11 cellular contexts compared by ENCODE assay signal in the genomic region with DNA sequence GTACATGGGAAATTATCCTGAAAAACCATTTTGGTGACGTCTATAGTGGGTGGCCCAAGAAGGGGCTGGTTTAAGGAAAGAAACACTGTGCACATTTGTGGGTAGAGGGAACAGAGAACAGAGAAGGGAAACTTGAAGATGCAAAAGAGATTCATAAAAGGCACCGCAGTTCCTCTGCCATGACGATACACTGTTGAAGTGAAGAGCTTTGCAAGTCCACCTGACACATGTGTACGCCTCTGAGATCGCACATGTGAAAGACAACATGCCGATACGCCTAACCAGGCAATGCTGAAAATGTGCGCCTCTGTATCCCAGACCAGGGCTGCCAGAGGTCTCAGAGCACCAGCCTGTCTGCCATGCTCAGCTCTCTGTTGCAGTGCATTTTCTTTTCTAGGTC.
A peak's percentile ranks its signal among the peaks of the same experiment; 100 is the strongest.
DNase-seq lines count a peak whose midpoint lies in the region; ATAC-seq lines count a peak whose summit lies in the region.
"Had no signal": no experiment of that assay in that cellular context is flagged by ENCODE, and none has a peak within 500 bp of the region (broad histone marks: within the 10 kb centered on the region; RNA-seq: fewer than 3 reads in every experiment).

No MANE protein-coding gene starts in this region.

- H3K27ac ChIP-seq in SJCRH30 = no peak overlapping the region
- H3K27ac ChIP-seq: right lobe of liver had no signal

- H3K36me3 ChIP-seq in SJCRH30 = no peaks in the 10 kb centered on the region
- H3K36me3 ChIP-seq: right lobe of liver had no signal

- H3K4me3 ChIP-seq in SJCRH30 = no peak overlapping the region
- H3K4me3 ChIP-seq: right lobe of liver had no signal

- DNase-seq in T1000 (lab: John Stamatoyannopoulos, UW) = no peak
- DNase-seq in retina = no peak
- no peak for DNase-seq in stimulated activated naive CD4-positive, alpha-beta T cell treated with Interleukin-2 at 50 U/mL for 16 hours (lab: John Stamatoyannopoulos, UW)
- DNase-seq in SJCRH30 = no peak
- DNase-seq: activated CD4-positive, alpha-beta T cell treated with anti-CD3 and anti-CD28 coated beads, Interleukin-2, amount 10 ng/mL, durations not matched to agents 7 days and 5 days; cortex of kidney; right lobe of liver had no signal

- no peaks in the 10 kb centered on the region for H3K4me1 ChIP-seq in SJCRH30
- H3K4me1 ChIP-seq: right lobe of liver had no signal

- no peaks in the 10 kb centered on the region for H3K27me3 ChIP-seq in SJCRH30
- H3K27me3 ChIP-seq: right lobe of liver had no signal

- no peaks in the 10 kb centered on the region for H3K9me3 ChIP-seq in SJCRH30 (replicated peaks)
- H3K9me3 ChIP-seq: right lobe of liver had no signal

- ATAC-seq in GM18498 (IDR thresholded peaks at IDR 0.05; ENCODE audit: unreplicated experiment) (peak; percentile 97), GM19463 (IDR thresholded peaks at IDR 0.05; ENCODE audit: unreplicated experiment) (peak; percentile 82), HG02885 (IDR thresholded peaks at IDR 0.05; ENCODE audit: poor library complexity, unreplicated experiment) (peak; percentile 95), HG03571 (IDR thresholded peaks at IDR 0.05; ENCODE audit: unreplicated experiment) (peak; percentile 73)
- ATAC-seq: right lobe of liver had no signal
